18 cellular contexts compared by ENCODE assay signal in the genomic region with DNA sequence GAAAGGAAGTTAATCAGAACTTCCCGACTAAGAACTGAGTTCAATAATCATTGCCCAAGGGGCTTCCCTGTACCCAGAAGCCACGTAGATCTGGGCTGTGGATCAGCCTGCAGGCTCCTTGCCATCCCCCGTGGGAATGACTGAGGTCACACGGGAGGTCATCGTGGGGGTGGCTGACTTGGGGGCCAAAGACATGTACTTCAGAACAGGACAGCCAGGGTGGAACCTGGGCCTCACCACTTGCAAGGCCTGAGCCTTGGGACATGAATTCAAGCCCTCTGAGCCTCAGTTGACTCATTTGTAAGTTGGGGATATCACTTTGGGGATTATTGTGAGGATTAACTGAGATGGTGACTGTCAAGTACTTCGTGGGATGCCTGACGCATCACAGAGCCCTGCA.
DNase-seq lines count a peak whose midpoint lies in the region; ATAC-seq, FAIRE-seq and TF ChIP-seq lines count a peak whose summit lies in the region.
"Had no signal": no experiment of that assay in that cellular context is flagged by ENCODE, and none has a peak within 500 bp of the region (broad histone marks: within the 10 kb centered on the region; RNA-seq: fewer than 3 reads in every experiment).

No MANE protein-coding gene starts in this region.

- H3K9ac ChIP-seq in SK-N-MC (ENCODE audit: insufficient read length), result no peak overlapping the region

- FAIRE-seq in urothelium cell line (lab: Jason Lieb, UNC), result no peak
- FAIRE-seq: A549 had no signal

- H3K4me1 ChIP-seq in hepatocyte (ENCODE audit: insufficient read depth), result peaks cover 11% of the 10 kb centered on the region
- peaks cover 23 to 99% (median 71%) of the 10 kb centered on the region in 6 donors for H3K4me1 ChIP-seq in spleen
- peaks cover 2 to 7% of the 10 kb centered on the region in 2 donors for H3K4me1 ChIP-seq in aorta (ENCODE audit: control insufficient read depth in 1 of 2, insufficient read depth in 2 of 2, low read length in 2 of 2)
- H3K4me1 ChIP-seq in right lobe of liver, result no peaks in the 10 kb centered on the region

- no peaks in the 10 kb centered on the region for H3K9me3 ChIP-seq in SK-N-MC (ENCODE audit: low read depth, low read length)
- H3K9me3 ChIP-seq in hepatocyte (ENCODE audit: low read depth), result no peaks in the 10 kb centered on the region
- no peaks in the 10 kb centered on the region for H3K9me3 ChIP-seq in spleen
- no peaks in the 10 kb centered on the region for H3K9me3 ChIP-seq in aorta (ENCODE audit: control insufficient read depth, low read length)
- H3K9me3 ChIP-seq in right lobe of liver, result no peaks in the 10 kb centered on the region
- H3K9me3 ChIP-seq: A549, testis had no signal

- peaks cover 5% of the 10 kb centered on the region for H3K36me3 Mint-ChIP-seq in activated CD4-positive, alpha-beta T cell treated with anti-CD3 and anti-CD28 coated beads, Interleukin-2, amount 10 ng/mL, durations not matched to agents 24 days and 14 days (ENCODE audit: low read depth)

- no peak overlapping the region for H3K4me3 Mint-ChIP-seq in activated CD4-positive, alpha-beta T cell treated with anti-CD3 and anti-CD28 coated beads, Interleukin-2, amount 10 ng/mL, durations not matched to agents 24 days and 14 days

- no peaks in the 10 kb centered on the region for H3K79me2 ChIP-seq in hepatocyte

- TF ChIP-seq CTCF in hepatocyte (IDR thresholded peaks at IDR 0.05; ENCODE audit: poor library complexity), result no peak
- no peak for TF ChIP-seq CTCF in spleen (IDR thresholded peaks at IDR 0.05 in 8 of 11, conservative IDR thresholded peaks at IDR 0.05 in 3 of 11)
- no peak for TF ChIP-seq CTCF in right lobe of liver (IDR thresholded peaks at IDR 0.05)

- no peaks in the 10 kb centered on the region for H3K27me3 ChIP-seq in hepatocyte
- H3K27me3 ChIP-seq in spleen (replicated peaks in 1 of 7), result no peaks in the 10 kb centered on the region
- H3K27me3 ChIP-seq in aorta (ENCODE audit: control insufficient read depth in 1 of 2, insufficient read depth in 2 of 2, low read length in 1 of 2), result no peaks in the 10 kb centered on the region
- H3K27me3 ChIP-seq in right lobe of liver, result no peaks in the 10 kb centered on the region
- H3K27me3 ChIP-seq: testis had no signal

- H3K27ac ChIP-seq in SK-N-MC (peak overlapping the region; percentile 61; the same call in 1 of the 2 replicates), hepatocyte (peak overlapping the region; percentile 36), spleen (peak overlapping the region in 5 of 8 donors; percentile 34 to 89 (median 79)), aorta (ENCODE audit: low read depth in 1 of 2, low read length in 2 of 2) (no peak overlapping the region), right lobe of liver (no peak overlapping the region)
- H3K27ac ChIP-seq: testis had no signal

- no peaks in the 10 kb centered on the region for H3K9me2 ChIP-seq in hepatocyte (replicated peaks; ENCODE audit: insufficient read depth)

- H3K9me3 Mint-ChIP-seq in activated CD4-positive, alpha-beta T cell treated with anti-CD3 and anti-CD28 coated beads, Interleukin-2, amount 10 ng/mL, durations not matched to agents 24 days and 14 days, result no peaks in the 10 kb centered on the region

- no peak overlapping the region for H3K4me2 ChIP-seq in hepatocyte
- H3K4me2 ChIP-seq: A549 had no signal

- H4K20me1 ChIP-seq in hepatocyte (ENCODE audit: insufficient read depth, poor library complexity, severe bottlenecking), result no peaks in the 10 kb centered on the region

- H3K36me3 ChIP-seq in SK-N-MC (ENCODE audit: insufficient read depth, low read length) (no peaks in the 10 kb centered on the region), hepatocyte (replicated peaks; ENCODE audit: insufficient read depth, low read depth) (no peaks in the 10 kb centered on the region), spleen (no peaks in the 10 kb centered on the region), aorta (ENCODE audit: control insufficient read depth in 1 of 2, insufficient read depth in 2 of 2, low read length in 1 of 2) (no peaks in the 10 kb centered on the region), right lobe of liver (no peaks in the 10 kb centered on the region)

- peaks cover 81% of the 10 kb centered on the region for H3K4me1 Mint-ChIP-seq in activated CD4-positive, alpha-beta T cell treated with anti-CD3 and anti-CD28 coated beads, Interleukin-2, amount 10 ng/mL, durations not matched to agents 24 days and 14 days

- ATAC-seq in aorta (ENCODE audit: low FRiP score) (no peak), right lobe of liver (no peak)
- ATAC-seq: A549 had no signal

- 84% methylated on average over 7 of the region's 7 CpGs for WGBS in hepatocyte (ENCODE audit: low lambda C conversion rate, missing lambda C conversion rate)
- WGBS in spleen, 5 donors, result 71 to 93% (median 86%) methylated on average over 7 of the region's 7 CpGs
- WGBS in aorta, 2 donors, result 67 to 72% methylated on average over 7 of the region's 7 CpGs
- 53% methylated on average over 5 of the region's 7 CpGs for WGBS in right lobe of liver (ENCODE audit: insufficient coverage, low coverage, low lambda C conversion rate, missing lambda C conversion rate)

- peak overlapping the region; percentile 79 for H3K27ac Mint-ChIP-seq in activated CD4-positive, alpha-beta T cell treated with anti-CD3 and anti-CD28 coated beads, Interleukin-2, amount 10 ng/mL, durations not matched to agents 24 days and 14 days
- H3K27ac Mint-ChIP-seq: progenitor cell of endocrine pancreas had no signal

- H3K4me3 ChIP-seq in SK-N-MC (peak overlapping the region; percentile 62; the same call in 1 of the 2 replicates), hepatocyte (no peak overlapping the region), spleen (no peak overlapping the region), aorta (ENCODE audit: low read length in 2 of 2) (no peak overlapping the region), right lobe of liver (no peak overlapping the region)
- H3K4me3 ChIP-seq: A549, skin epidermis, testis had no signal

- H2AFZ ChIP-seq in hepatocyte, result no peak overlapping the region

- no peak for TF ChIP-seq POLR2A in spleen (IDR thresholded peaks at IDR 0.05)
- no peak for TF ChIP-seq POLR2A in right lobe of liver (IDR thresholded peaks at IDR 0.05)

- DNase-seq in activated CD4-positive, alpha-beta T cell treated with anti-CD3 and anti-CD28 coated beads, Interleukin-2, amount 10 ng/mL, durations not matched to agents 24 days and 14 days, result no peak
- no peak for DNase-seq in activated CD4-positive, alpha-beta T cell treated with anti-CD3 and anti-CD28 coated beads, Interleukin-2, amount 50 U/mL, for 4 hours
- DNase-seq in SK-N-MC (ENCODE audit: low read depth, low spot score) (no peak), hepatocyte (ENCODE audit: low spot score) (no peak), spleen (no peak), urothelium cell line (ENCODE audit: low spot score) (no peak), aorta (no peak), right lobe of liver (no peak)
- DNase-seq: activated CD4-positive, alpha-beta T cell treated with anti-CD3 and anti-CD28 coated beads, Interleukin-2, amount 50 U/mL, for 48 hours; cerebellar nuclear complex; effector memory CD4-positive, alpha-beta T cell; NCI-H1436 treated with DMSO at 0.1 percent for 48 hours; NCI-H748 treated with DMSO at 0.1 percent for 48 hours; stimulated activated CD4-positive, alpha-beta T cell treated with anti-CD3 and anti-CD28 coated beads, Interleukin-4, amount 100 ng/mL, for 4 hours; testis had no signal

- no peaks in the 10 kb centered on the region for H3K27me3 Mint-ChIP-seq in activated CD4-positive, alpha-beta T cell treated with anti-CD3 and anti-CD28 coated beads, Interleukin-2, amount 10 ng/mL, durations not matched to agents 24 days and 14 days
- H3K27me3 Mint-ChIP-seq: progenitor cell of endocrine pancreas had no signal

- intact Hi-C loops in activated CD4-positive, alpha-beta T cell treated with anti-CD3 and anti-CD28 coated beads, Interleukin-2, amount 10 ng/mL, durations not matched to agents 24 days and 14 days (cut with micrococcal nuclease), result loop anchor here (10.0 kb wide), 1 partner anchor 352 kb away; no protein-coding TSS in a partner anchor
- intact Hi-C loops in spleen (cut with DNase I; ENCODE audit: low total_unique reads), result no loop called here
- intact Hi-C loops in aorta (cut with DNase I), result loop anchor here (5.0 to 10.0 kb wide), 2 partner anchors 135 to 138 kb away; no protein-coding TSS in a partner anchor
- intact Hi-C loops in right lobe of liver (cut with DNase I), result no loop called here

Comparison
In these comparisons a context has a peak if more than half of its experiments do, and no peak if none do; other contexts are left out.
1. H3K27ac ChIP-seq: peak in SK-N-MC (single experiment), hepatocyte (single experiment) and spleen (5 of 8); none in aorta (0 of 2) and right lobe of liver (0 of 3).
2. intact Hi-C loops: an anchor here in activated CD4-positive, alpha-beta T cell treated with anti-CD3 and anti-CD28 coated beads, Interleukin-2, amount 10 ng/mL, durations not matched to agents 24 days and 14 days (10.0 kb wide) and aorta (5.0 to 10.0 kb wide); none called in spleen and right lobe of liver.